11 cellular contexts compared by ENCODE assay signal in genomic region chr14:71532349-71532748, GRCh38.
DNase-seq lines count a peak whose midpoint lies in the region; ATAC-seq and TF ChIP-seq lines count a peak whose summit lies in the region.
"Had no signal": no experiment of that assay in that cellular context is flagged by ENCODE, and none has a peak within 500 bp of the region (broad histone marks: within the 10 kb centered on the region; RNA-seq: fewer than 3 reads in every experiment).

No MANE protein-coding gene starts in this region.

- H3K4me3 ChIP-seq in coronary artery, result no peak overlapping the region

- peak overlapping the region; percentile 15 to 62 for H3K27ac ChIP-seq in coronary artery
- H3K27ac ChIP-seq: RWPE1 had no signal

- peaks cover 36% of the 10 kb centered on the region for H3K36me3 Mint-ChIP-seq in HFFc6 (ENCODE audit: low read depth)

- no peaks in the 10 kb centered on the region for H3K9me3 Mint-ChIP-seq in HFFc6

- H3K27me3 Mint-ChIP-seq in HFFc6 (ENCODE audit: insufficient read depth), result no peaks in the 10 kb centered on the region
- H3K27me3 Mint-ChIP-seq: activated naive CD8-positive, alpha-beta T cell had no signal

- in situ Hi-C loops in GM13977 (cut with MboI; ENCODE audit: low pct_unique_long_range_greater_than_20kb, low sequenced_read_pairs, unreplicated experiment), result no loop called here

- H3K4me3 Mint-ChIP-seq in HFFc6, result peak overlapping the region; percentile 17; the same call in 1 of the 2 replicates
- H3K4me3 Mint-ChIP-seq: activated naive CD8-positive, alpha-beta T cell had no signal

- peaks cover 51% of the 10 kb centered on the region for H3K4me1 Mint-ChIP-seq in HFFc6 (ENCODE audit: low read depth)

- ATAC-seq in sciatic nerve (peak; percentile 52), HG02623 (IDR thresholded peaks at IDR 0.05; ENCODE audit: unreplicated experiment) (no peak)

- DNase-seq in HFFc6, result peak; percentile 41
- peak; percentile 90 for DNase-seq in NCI-H446 treated with DMSO at 0.1 percent for 48 hours (lab: John Stamatoyannopoulos, UW)
- DNase-seq in coronary artery (ENCODE audit: low spot score), result no peak
- no peak for DNase-seq in sciatic nerve (ENCODE audit: low spot score)
- no peak for DNase-seq in GM13977 (ENCODE audit: low spot score)
- no peak for DNase-seq in 8988T
- DNase-seq in NCI-H2081 treated with DMSO at 0.1 percent for 48 hours (lab: John Stamatoyannopoulos, UW), result no peak
- DNase-seq: Calu3 had no signal

- peak overlapping the region; percentile 57 for H3K27ac Mint-ChIP-seq in HFFc6
- H3K27ac Mint-ChIP-seq: activated naive CD8-positive, alpha-beta T cell had no signal

- intact Hi-C loops in sciatic nerve (cut with DNase I), result no loop called here

- TF ChIP-seq CTCF in HFFc6 (IDR thresholded peaks at IDR 0.05), result no peak
- no peak for TF ChIP-seq CTCF in coronary artery (IDR thresholded peaks at IDR 0.05)
- TF ChIP-seq CTCF in GM13977 (IDR thresholded peaks at IDR 0.05; ENCODE audit: extremely low read depth, insufficient read depth, missing control alignments), result no peak

Comparison
In these comparisons a context has a peak if more than half of its experiments do, and no peak if none do; other contexts are left out.
1. DNase-seq: peak in HFFc6 (single experiment) and NCI-H446 treated with DMSO at 0.1 percent for 48 hours (single experiment); none in coronary artery (single experiment), sciatic nerve (single experiment), GM13977 (single experiment), 8988T (single experiment) and NCI-H2081 treated with DMSO at 0.1 percent for 48 hours (single experiment).